In the genomic region with DNA sequence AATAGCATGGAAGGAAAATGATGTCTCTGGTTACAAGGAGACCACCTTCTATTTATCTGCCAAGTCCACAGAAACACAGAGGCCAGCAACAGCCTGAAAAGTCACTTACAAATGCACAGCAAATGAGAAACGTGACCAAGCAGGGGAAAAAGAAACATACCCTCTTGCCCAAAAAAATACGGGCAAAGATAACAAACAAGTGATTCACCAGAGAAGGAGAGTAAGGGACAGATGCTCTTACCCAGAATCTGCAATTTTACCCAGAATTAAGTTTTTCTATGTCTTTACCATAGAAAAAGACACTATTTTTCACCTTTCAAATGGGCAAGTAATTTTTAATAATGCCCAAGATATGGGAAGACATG, we compare ENCODE assay signal across 20 cellular contexts. TPM values are rescaled to one million over a fixed set of nuclear protein-coding genes. Genes with fewer than 3 reads are reported as not detected.
A peak's percentile ranks its signal among the peaks of the same experiment; 100 is the strongest.
DNase-seq lines count a peak whose midpoint lies in the region; ATAC-seq and TF ChIP-seq lines count a peak whose summit lies in the region.
"Had no signal": no experiment of that assay in that cellular context is flagged by ENCODE, and none has a peak within 500 bp of the region (broad histone marks: within the 10 kb centered on the region; RNA-seq: fewer than 3 reads in every experiment).

No MANE protein-coding gene starts in this region.

- H3K9me3 ChIP-seq in HCT116 (ENCODE audit: control insufficient read depth in 1 of 2, insufficient read depth in 1 of 2, low read depth in 1 of 2, low read length in 2 of 2) (no peaks in the 10 kb centered on the region), T-helper 17 cell (ENCODE audit: control insufficient read depth, low read length, poor library complexity, severe bottlenecking) (no peaks in the 10 kb centered on the region)
- H3K9me3 ChIP-seq: A549; BLaER1 treated with 17β-estradiol and CSF1 and Interleukin-3, amounts not matched to agents 10 nM and 100 nM had no signal

- H3K4me1 Mint-ChIP-seq in T-helper 17 cell, result peaks cover 43% of the 10 kb centered on the region
- peaks cover 29% of the 10 kb centered on the region for H3K4me1 Mint-ChIP-seq in chondrocyte (ENCODE audit: low read depth)
- H3K4me1 Mint-ChIP-seq in osteocyte (ENCODE audit: unreplicated experiment), result peaks cover 31% of the 10 kb centered on the region
- H3K4me1 Mint-ChIP-seq in natural killer cell, result peaks cover 21 to 35% of the 10 kb centered on the region in 2 donors

- no peaks in the 10 kb centered on the region for H3K27me3 ChIP-seq in HCT116 (ENCODE audit: insufficient read depth, low read length)
- H3K27me3 ChIP-seq: BLaER1 treated with 17β-estradiol and CSF1 and Interleukin-3, amounts not matched to agents 10 nM and 100 nM had no signal

- no peak overlapping the region for H3K9ac ChIP-seq in HCT116 (ENCODE audit: low read length)
- H3K9ac ChIP-seq: BLaER1 treated with 17β-estradiol and CSF1 and Interleukin-3, amounts not matched to agents 10 nM and 100 nM; GM23248 had no signal

- ATAC-seq in HCT116 (no peak), T-helper 17 cell (no peak), SK-N-SH treated with all-trans-retinoic acid at 6 μM for 48 hours (no peak), natural killer cell (no peak)
- ATAC-seq: A549 had no signal

- no peaks in the 10 kb centered on the region for H3K4me1 ChIP-seq in HCT116 (ENCODE audit: control insufficient read depth in 1 of 2, insufficient read depth in 2 of 2, low read length in 2 of 2)

- intact Hi-C loops in HCT116 (cut with micrococcal nuclease) (no loop called here), natural killer cell (cut with micrococcal nuclease) (no loop called here)

- H3K36me3 ChIP-seq in HCT116 (ENCODE audit: control insufficient read depth in 1 of 2, insufficient read depth in 2 of 2, low read length in 2 of 2), result no peaks in the 10 kb centered on the region; a peak in 1 of 4 replicates

- CTCF ChIA-PET in HCT116 (lab: Charles Lee), result no interaction called here

- TF ChIP-seq POLR2A in HCT116 (IDR thresholded peaks at IDR 0.05; ENCODE audit: borderline replicate concordance, extremely low read depth, insufficient read depth, insufficient read length), result no peak

- peak overlapping the region; percentile 78 for H3K27ac Mint-ChIP-seq in T-helper 17 cell
- peak overlapping the region; percentile 13 for H3K27ac Mint-ChIP-seq in chondrocyte (ENCODE audit: unreplicated experiment)
- H3K27ac Mint-ChIP-seq in osteocyte (ENCODE audit: unreplicated experiment), result peak overlapping the region; percentile 69
- H3K27ac Mint-ChIP-seq in natural killer cell, result peak overlapping the region in 1 of 2 donors; percentile 56
- H3K27ac Mint-ChIP-seq: CD4-positive, alpha-beta T cell; HFFc6 had no signal

- no peaks in the 10 kb centered on the region for H3K9me2 ChIP-seq in HCT116 (ENCODE audit: insufficient read depth)

- H3K27ac ChIP-seq in HCT116 (ENCODE audit: low read depth, low read length), result no peak overlapping the region
- H3K27ac ChIP-seq: A549; BLaER1 treated with 17β-estradiol and CSF1 and Interleukin-3, amounts not matched to agents 10 nM and 100 nM; GM23248; RWPE1 had no signal

- RAD21 ChIA-PET in HCT116 (lab: Charles Lee; ENCODE audit: low non-redundant PET in 1 of 2, low total read pairs in 2 of 2, uncharacterized antibody in 2 of 2, unreplicated experiment in 2 of 2), result no interaction called here

- TF ChIP-seq CTCF in HCT116 (IDR thresholded peaks at IDR 0.05 in 2 of 3, conservative IDR thresholded peaks at IDR 0.05 in 1 of 3; ENCODE audit: borderline replicate concordance in 1 of 3, insufficient read depth in 1 of 3, low read depth in 2 of 3, low read length in 2 of 3), result no peak
- TF ChIP-seq CTCF in chondrocyte (IDR thresholded peaks at IDR 0.05), result no peak
- TF ChIP-seq CTCF in osteocyte (IDR thresholded peaks at IDR 0.05), result no peak
- TF ChIP-seq CTCF in natural killer cell (IDR thresholded peaks at IDR 0.05), result no peak

- POLR2A ChIA-PET in HCT116 (lab: Charles Lee), result no interaction called here

- H3K79me2 ChIP-seq in HCT116 (ENCODE audit: insufficient read depth, low read length), result peaks cover 95% of the 10 kb centered on the region

- TF ChIP-seq RAD21 in HCT116 (IDR thresholded peaks at IDR 0.05; ENCODE audit: low read depth), result no peak

- H3K4me2 ChIP-seq in HCT116 (ENCODE audit: low read length), result no peak overlapping the region
- H3K4me2 ChIP-seq: A549; BLaER1 treated with 17β-estradiol and CSF1 and Interleukin-3, amounts not matched to agents 10 nM and 100 nM had no signal

- DNase-seq in HCT116 (ENCODE audit: low read depth, low spot score) (no peak), T-helper 17 cell (no peak), chondrocyte (ENCODE audit: low spot score) (no peak), osteocyte (ENCODE audit: extremely low spot score, unreplicated experiment) (no peak), dedifferentiated amniotic fluid mesenchymal stem cell (ENCODE audit: extremely low spot score) (no peak), natural killer cell (no peak)
- DNase-seq: AML-193; CD4-positive, alpha-beta T cell; GM23248; H9; HFFc6; Kasumi-1; NCI-H1105 treated with DMSO at 0.1 percent for 48 hours; NCI-H146; NCI-H1930; SHP77 had no signal

- H3K4me3 ChIP-seq in HCT116 (replicated peaks in 1 of 2; ENCODE audit: low read depth in 1 of 2, low read length in 2 of 2), result no peak overlapping the region
- H3K4me3 ChIP-seq: A549; BLaER1 treated with 17β-estradiol and CSF1 and Interleukin-3, amounts not matched to agents 10 nM and 100 nM; GM23248 had no signal

- H3K4me3 Mint-ChIP-seq in T-helper 17 cell (no peak overlapping the region), chondrocyte (ENCODE audit: unreplicated experiment) (no peak overlapping the region), osteocyte (ENCODE audit: unreplicated experiment) (peak overlapping the region; percentile 20), natural killer cell (no peak overlapping the region)
- H3K4me3 Mint-ChIP-seq: CD4-positive, alpha-beta T cell; HFFc6 had no signal

- H3K27me3 Mint-ChIP-seq in T-helper 17 cell (no peaks in the 10 kb centered on the region), chondrocyte (ENCODE audit: low read depth) (no peaks in the 10 kb centered on the region), osteocyte (ENCODE audit: unreplicated experiment) (no peaks in the 10 kb centered on the region), natural killer cell (ENCODE audit: low read depth in 2 of 2) (no peaks in the 10 kb centered on the region)
- H3K27me3 Mint-ChIP-seq: CD4-positive, alpha-beta T cell had no signal

- H4K20me1 ChIP-seq in HCT116 (ENCODE audit: insufficient read depth), result 0 out of 2 replicates have a peak, but pooled peaks cover 6% of the 10 kb centered on the region

- no peaks in the 10 kb centered on the region for H3K9me3 Mint-ChIP-seq in chondrocyte (ENCODE audit: low read depth)
- H3K9me3 Mint-ChIP-seq in osteocyte (ENCODE audit: unreplicated experiment), result no peaks in the 10 kb centered on the region
- H3K9me3 Mint-ChIP-seq in natural killer cell, result no peaks in the 10 kb centered on the region
- H3K9me3 Mint-ChIP-seq: CD4-positive, alpha-beta T cell; H9; HFFc6 had no signal

- H3K36me3 Mint-ChIP-seq in T-helper 17 cell (ENCODE audit: low read depth), result peaks cover 4% of the 10 kb centered on the region
- peaks cover 1% of the 10 kb centered on the region for H3K36me3 Mint-ChIP-seq in chondrocyte (ENCODE audit: low read depth)
- peaks cover 5% of the 10 kb centered on the region for H3K36me3 Mint-ChIP-seq in osteocyte (ENCODE audit: unreplicated experiment)
- H3K36me3 Mint-ChIP-seq in natural killer cell, result no peaks in the 10 kb centered on the region

- TSS peak; percentile 12 for BruUV-seq in HCT116 (replicated peaks; lab: Mats Ljungman, UMichigan)

- no peak overlapping the region for H2AFZ ChIP-seq in HCT116 (ENCODE audit: low read depth, low read length, poor library complexity, severe bottlenecking)
- H2AFZ ChIP-seq: GM23248 had no signal

TF ChIP-seq in HCT116, 20 proteins besides CTCF, POLR2A, EP300 and RAD21 (continues in another document):
- TF ChIP-seq SIN3A (IDR thresholded peaks at IDR 0.05; ENCODE audit: low read depth), result no peak
- TF ChIP-seq CEBPB (IDR thresholded peaks at IDR 0.05; ENCODE audit: low read depth), result no peak
- TF ChIP-seq, protein P1, sequence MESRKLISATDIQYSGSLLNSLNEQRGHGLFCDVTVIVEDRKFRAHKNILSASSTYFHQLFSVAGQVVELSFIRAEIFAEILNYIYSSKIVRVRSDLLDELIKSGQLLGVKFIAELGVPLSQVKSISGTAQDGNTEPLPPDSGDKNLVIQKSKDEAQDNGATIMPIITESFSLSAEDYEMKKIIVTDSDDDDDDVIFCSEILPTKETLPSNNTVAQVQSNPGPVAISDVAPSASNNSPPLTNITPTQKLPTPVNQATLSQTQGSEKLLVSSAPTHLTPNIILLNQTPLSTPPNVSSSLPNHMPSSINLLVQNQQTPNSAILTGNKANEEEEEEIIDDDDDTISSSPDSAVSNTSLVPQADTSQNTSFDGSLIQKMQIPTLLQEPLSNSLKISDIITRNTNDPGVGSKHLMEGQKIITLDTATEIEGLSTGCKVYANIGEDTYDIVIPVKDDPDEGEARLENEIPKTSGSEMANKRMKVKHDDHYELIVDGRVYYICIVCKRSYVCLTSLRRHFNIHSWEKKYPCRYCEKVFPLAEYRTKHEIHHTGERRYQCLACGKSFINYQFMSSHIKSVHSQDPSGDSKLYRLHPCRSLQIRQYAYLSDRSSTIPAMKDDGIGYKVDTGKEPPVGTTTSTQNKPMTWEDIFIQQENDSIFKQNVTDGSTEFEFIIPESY (IDR thresholded peaks at IDR 0.05; ENCODE audit: extremely low read depth, insufficient replicate concordance, low read length), result no peak

TF ChIP-seq in SK-N-SH treated with all-trans-retinoic acid at 6 μM for 48 hours, 23 proteins besides CTCF, POLR2A, EP300 and RAD21 (continues in another document):
- TF ChIP-seq ZC3H10 (CRISPR knock-in tag; IDR thresholded peaks at IDR 0.05) (no peak), RARB (CRISPR knock-in tag; IDR thresholded peaks at IDR 0.05) (no peak), ZFP3 (CRISPR knock-in tag; IDR thresholded peaks at IDR 0.05) (no peak), ISL1 (CRISPR knock-in tag; IDR thresholded peaks at IDR 0.05) (no peak)
- TF ChIP-seq, protein P2, sequence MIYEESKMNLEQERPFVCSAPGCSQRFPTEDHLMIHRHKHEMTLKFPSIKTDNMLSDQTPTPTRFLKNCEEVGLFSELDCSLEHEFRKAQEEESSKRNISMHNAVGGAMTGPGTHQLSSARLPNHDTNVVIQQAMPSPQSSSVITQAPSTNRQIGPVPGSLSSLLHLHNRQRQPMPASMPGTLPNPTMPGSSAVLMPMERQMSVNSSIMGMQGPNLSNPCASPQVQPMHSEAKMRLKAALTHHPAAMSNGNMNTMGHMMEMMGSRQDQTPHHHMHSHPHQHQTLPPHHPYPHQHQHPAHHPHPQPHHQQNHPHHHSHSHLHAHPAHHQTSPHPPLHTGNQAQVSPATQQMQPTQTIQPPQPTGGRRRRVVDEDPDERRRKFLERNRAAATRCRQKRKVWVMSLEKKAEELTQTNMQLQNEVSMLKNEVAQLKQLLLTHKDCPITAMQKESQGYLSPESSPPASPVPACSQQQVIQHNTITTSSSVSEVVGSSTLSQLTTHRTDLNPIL (CRISPR knock-in tag; IDR thresholded peaks at IDR 0.05; ENCODE audit: low read depth), result no peak

RNA-seq across cellular contexts. Expression of a gene that starts 28.1 kb away (rescaled TPM):
- total RNA-seq in HCT116 (2021; ENCODE audit: unreplicated experiment), result 33.1 TPM
- 17.8 and 18.1 TPM in 2 replicates for polyA plus RNA-seq in HCT116 (2012)
- 10 to 100 TPM; 32.6 to 39.3 TPM for total RNA-seq in T-helper 17 cell
- total RNA-seq in chondrocyte, result 27.1 to 35.5 TPM (median 27.7 TPM) in 3 replicates
- total RNA-seq in osteocyte, result 34.4 and 37.1 TPM in 2 replicates
- 10 to 100 TPM; 25.9 to 33.5 (median 28.1) TPM for total RNA-seq in natural killer cell
